19 cellular contexts compared by ENCODE assay signal in genomic region chr17:79557724-79558572, GRCh38. TPM values are rescaled to one million over a fixed set of nuclear protein-coding genes. Genes with fewer than 3 reads are reported as not detected.
"Had no signal": no experiment of that assay in that cellular context is flagged by ENCODE, and none has a peak within 500 bp of the region (broad histone marks: within the 10 kb centered on the region; RNA-seq: fewer than 3 reads in every experiment).

No MANE protein-coding gene starts in this region.

- H3K27me3 ChIP-seq: thyroid gland, uterus had no signal

- H3K9me3 ChIP-seq: mucosa of descending colon, pancreas, thyroid gland had no signal

- ATAC-seq: activated CD8-positive, alpha-beta memory T cell treated with anti-CD3 and anti-CD28 coated beads, Interleukin-2, amount 10 ng/mL, durations not matched to agents 7 days and 5 days; activated naive CD4-positive, alpha-beta T cell treated with anti-CD3 and anti-CD28 coated beads, Interleukin-2, amount 50 U/mL, for 72 hours; activated T-cell treated with anti-CD3 and anti-CD28 coated beads, Interleukin-2, amount 50 U/mL, for 4 hours; mucosa of descending colon; naive thymus-derived CD8-positive, alpha-beta T cell had no signal

- H3K4me3 ChIP-seq: breast epithelium, coronary artery, mucosa of descending colon, pancreas, stomach, thyroid gland, uterus had no signal

- DNase-seq: activated CD4-positive, alpha-beta T cell treated with anti-CD3 and anti-CD28 coated beads, Interleukin-2, amount 50 U/mL, for 4 hours; activated CD4-positive, CD25-positive, alpha-beta regulatory T cell treated with anti-CD3 and anti-CD28 coated beads, Interleukin-2, amount 50 U/mL, for 72 hours; activated CD8-positive, alpha-beta memory T cell treated with anti-CD3 and anti-CD28 coated beads, Interleukin-2, amount 10 ng/mL, durations not matched to agents 7 days and 5 days; activated effector memory CD4-positive, alpha-beta T cell treated with anti-CD3 and anti-CD28 coated beads, Interleukin-2, amount 50 U/mL, for 16 hours; activated T-cell treated with anti-CD3 and anti-CD28 coated beads, Interleukin-2, amount 50 U/mL, for 4 hours; erythroblast; hypothalamus; naive thymus-derived CD8-positive, alpha-beta T cell; stomach; T-helper 9 cell; thyroid gland; uterus had no signal

- H3K36me3 Mint-ChIP-seq: activated CD8-positive, alpha-beta memory T cell treated with anti-CD3 and anti-CD28 coated beads, Interleukin-2, amount 10 ng/mL, durations not matched to agents 7 days and 5 days; activated naive CD4-positive, alpha-beta T cell treated with anti-CD3 and anti-CD28 coated beads, Interleukin-2, amount 50 U/mL, for 72 hours had no signal

- H3K36me3 ChIP-seq: breast epithelium, pancreas, stomach, thyroid gland, uterus had no signal

- H3K4me3 Mint-ChIP-seq: activated CD8-positive, alpha-beta memory T cell treated with anti-CD3 and anti-CD28 coated beads, Interleukin-2, amount 10 ng/mL, durations not matched to agents 7 days and 5 days; activated T-cell treated with anti-CD3 and anti-CD28 coated beads, Interleukin-2, amount 50 U/mL, for 4 hours had no signal

- H3K27ac Mint-ChIP-seq: activated CD8-positive, alpha-beta memory T cell treated with anti-CD3 and anti-CD28 coated beads, Interleukin-2, amount 10 ng/mL, durations not matched to agents 7 days and 5 days; activated naive CD4-positive, alpha-beta T cell treated with anti-CD3 and anti-CD28 coated beads, Interleukin-2, amount 50 U/mL, for 72 hours; naive thymus-derived CD8-positive, alpha-beta T cell had no signal

- H3K4me1 ChIP-seq: breast epithelium, pancreas, stomach, thyroid gland, uterus had no signal

- H3K27ac ChIP-seq: breast epithelium, coronary artery, pancreas, stomach, thyroid gland, uterus had no signal

RNA-seq across cellular contexts. Expression of gene RBFOX3, which starts 52.9 kb away (rescaled TPM):
- total RNA-seq: activated CD8-positive, alpha-beta memory T cell treated with anti-CD3 and anti-CD28 coated beads, Interleukin-2, amount 10 ng/mL, durations not matched to agents 7 days and 5 days; activated naive CD4-positive, alpha-beta T cell treated with anti-CD3 and anti-CD28 coated beads, Interleukin-2, amount 50 U/mL, for 72 hours; activated T-cell treated with anti-CD3 and anti-CD28 coated beads, Interleukin-2, amount 50 U/mL, for 4 hours; breast epithelium; lung microvascular endothelial cell; naive thymus-derived CD8-positive, alpha-beta T cell; renal cortical epithelial cell; thyroid gland had no signal
- polyA plus RNA-seq: naive thymus-derived CD8-positive, alpha-beta T cell had no signal
